Comparison of ENCODE assay signal across 37 cellular contexts in the genomic region with DNA sequence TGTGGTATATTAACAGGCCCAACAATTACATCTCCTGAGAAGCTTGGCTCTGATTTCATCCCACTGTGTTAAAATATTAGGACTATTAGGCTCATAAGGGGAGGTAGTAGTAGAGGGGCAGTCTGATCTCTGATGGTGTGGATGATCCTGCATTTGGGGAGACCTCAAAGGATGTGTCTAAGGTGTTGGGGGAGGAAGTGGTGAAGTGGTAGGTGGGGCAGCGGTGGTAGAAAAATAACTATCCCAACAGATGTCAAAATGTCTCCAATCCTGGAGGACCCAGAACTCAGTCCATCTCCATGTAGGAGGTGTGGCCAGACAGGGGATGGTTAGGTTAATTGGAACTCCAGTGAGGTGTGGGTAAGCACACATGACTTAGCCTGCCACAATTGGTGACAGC. TPM values are rescaled to one million over a fixed set of nuclear protein-coding genes. Genes with fewer than 3 reads are reported as not detected.
"Had no signal": no experiment of that assay in that cellular context is flagged by ENCODE, and none has a peak within 500 bp of the region (broad histone marks: within the 10 kb centered on the region; RNA-seq: fewer than 3 reads in every experiment).

No MANE protein-coding gene starts in this region.

- H3K27me3 Mint-ChIP-seq: activated naive CD4-positive, alpha-beta T cell treated with anti-CD3 and anti-CD28 coated beads, Interleukin-2, amount 50 U/mL, for 24 hours had no signal

- H3K4me1 ChIP-seq: esophagus squamous epithelium, gastroesophageal sphincter, heart right ventricle had no signal

- H3K27me3 ChIP-seq: brain microvascular endothelial cell, gastroesophageal sphincter had no signal

- H3K9me3 ChIP-seq: esophagus squamous epithelium, gastroesophageal sphincter, heart right ventricle had no signal

- H3K27ac Mint-ChIP-seq: activated B cell treated with CpG ODN at 0.5 μM for 24 hours; activated naive CD4-positive, alpha-beta T cell treated with anti-CD3 and anti-CD28 coated beads for 36 hours; activated naive CD4-positive, alpha-beta T cell treated with anti-CD3 and anti-CD28 coated beads, Interleukin-2, amount 50 U/mL, for 24 hours; activated naive CD8-positive, alpha-beta T cell treated with anti-CD3 and anti-CD28 coated beads for 36 hours; activated T-helper 1 cell treated with anti-CD3 and anti-CD28 coated beads, Interleukin-12 subunit alpha, Interleukin-12 subunit beta, Interleukin-2, Interleukin-4 antibody, amounts not matched to agents 30 ng/mL and 10 ng/mL and 1 ng/mL, durations not matched to agents 14 hours and 24 hours and 36 hours; activated T-helper 2 cell treated with anti-CD3 and anti-CD28 coated beads, Interferon-gamma antibody, Interleukin-2, Interleukin-4, amounts not matched to agents 10 μg/mL and 5 μg/mL and 100 μg/mL, durations not matched to agents 14 hours and 24 hours and 36 hours; T-helper 17 cell; T-helper 2 cell treated with Interferon-gamma antibody and Interleukin-4, amounts not matched to agents 5 μg/mL and 100 μg/mL, for 36 hours had no signal

- H3K4me2 ChIP-seq: hepatocyte had no signal

- H3K4me3 ChIP-seq: esophagus squamous epithelium, gastroesophageal sphincter, heart right ventricle, hepatocyte had no signal

- H3K36me3 Mint-ChIP-seq: activated naive CD4-positive, alpha-beta T cell treated with anti-CD3 and anti-CD28 coated beads, Interleukin-2, amount 50 U/mL, for 24 hours had no signal

- ATAC-seq: activated CD4-positive, CD25-positive, alpha-beta regulatory T cell treated with anti-CD3 and anti-CD28 coated beads, Interleukin-2, amount 50 U/mL, for 24 hours; gastroesophageal sphincter; heart right ventricle; T-helper 17 cell had no signal

- H3K79me2 ChIP-seq: hepatocyte had no signal

- H3K27ac ChIP-seq: brain microvascular endothelial cell, epithelial cell of prostate, esophagus squamous epithelium, gastroesophageal sphincter, heart right ventricle, hepatocyte, WERI-Rb-1 had no signal

- H3K9me3 Mint-ChIP-seq: activated B cell treated with CpG ODN at 0.5 μM for 24 hours; activated naive CD4-positive, alpha-beta T cell treated with anti-CD3 and anti-CD28 coated beads for 36 hours; activated naive CD4-positive, alpha-beta T cell treated with anti-CD3 and anti-CD28 coated beads, Interleukin-2, amount 50 U/mL, for 24 hours; activated naive CD8-positive, alpha-beta T cell treated with anti-CD3 and anti-CD28 coated beads for 36 hours; activated T-helper 1 cell treated with anti-CD3 and anti-CD28 coated beads, Interleukin-12 subunit alpha, Interleukin-12 subunit beta, Interleukin-2, Interleukin-4 antibody, amounts not matched to agents 30 ng/mL and 10 ng/mL and 1 ng/mL, durations not matched to agents 14 hours and 24 hours and 36 hours; activated T-helper 2 cell treated with anti-CD3 and anti-CD28 coated beads, Interferon-gamma antibody, Interleukin-2, Interleukin-4, amounts not matched to agents 10 μg/mL and 5 μg/mL and 100 μg/mL, durations not matched to agents 14 hours and 24 hours and 36 hours; T-helper 2 cell treated with Interferon-gamma antibody and Interleukin-4, amounts not matched to agents 5 μg/mL and 100 μg/mL, for 36 hours had no signal

- H3K4me1 Mint-ChIP-seq: activated B cell treated with CpG ODN at 0.5 μM for 24 hours; activated naive CD4-positive, alpha-beta T cell treated with anti-CD3 and anti-CD28 coated beads, Interleukin-2, amount 50 U/mL, for 24 hours had no signal

- DNase-seq: activated B cell treated with CpG ODN at 0.5 μM for 24 hours; activated CD4-positive, alpha-beta T cell treated with anti-CD3 and anti-CD28 coated beads for 48 hours; activated effector memory CD4-positive, alpha-beta T cell treated with anti-CD3 and anti-CD28 coated beads, Interleukin-2, amount 50 U/mL, for 16 hours; activated naive CD4-positive, alpha-beta T cell treated with anti-CD3 and anti-CD28 coated beads for 36 hours; activated naive CD8-positive, alpha-beta T cell treated with anti-CD3 and anti-CD28 coated beads for 36 hours; activated T-cell treated with anti-CD3 and anti-CD28 coated beads, Interleukin-2, amount 50 U/mL, for 1 hour; activated T-cell treated with anti-CD3 and anti-CD28 coated beads, Interleukin-2, amount 50 U/mL, for 48 hours; amniotic stem cell; anterior cingulate cortex; brain microvascular endothelial cell; caudate nucleus; cortex of kidney; dermis blood vessel endothelial cell; effector CD4-positive, alpha-beta T cell; esophagus squamous epithelium; foreskin melanocyte; heart right ventricle; T-helper 1 cell; T-helper 17 cell; T1000; WERI-Rb-1 had no signal

- H3K36me3 ChIP-seq: brain microvascular endothelial cell, esophagus squamous epithelium, gastroesophageal sphincter, heart right ventricle, WERI-Rb-1 had no signal

- H3K4me3 Mint-ChIP-seq: activated B cell treated with CpG ODN at 0.5 μM for 24 hours; activated naive CD4-positive, alpha-beta T cell treated with anti-CD3 and anti-CD28 coated beads for 36 hours; activated naive CD4-positive, alpha-beta T cell treated with anti-CD3 and anti-CD28 coated beads, Interleukin-2, amount 50 U/mL, for 24 hours; activated naive CD8-positive, alpha-beta T cell treated with anti-CD3 and anti-CD28 coated beads for 36 hours; activated T-helper 1 cell treated with anti-CD3 and anti-CD28 coated beads, Interleukin-12 subunit alpha, Interleukin-12 subunit beta, Interleukin-2, Interleukin-4 antibody, amounts not matched to agents 30 ng/mL and 10 ng/mL and 1 ng/mL, durations not matched to agents 14 hours and 24 hours and 36 hours; T-helper 17 cell; T-helper 2 cell treated with Interferon-gamma antibody and Interleukin-4, amounts not matched to agents 5 μg/mL and 100 μg/mL, for 36 hours had no signal

- H2AFZ ChIP-seq: hepatocyte had no signal

RNA-seq across cellular contexts. Expression of a gene that starts 10.4 kb away (rescaled TPM):
- total RNA-seq: activated B cell treated with CpG ODN at 0.5 μM for 24 hours; activated naive CD4-positive, alpha-beta T cell treated with anti-CD3 and anti-CD28 coated beads for 36 hours; activated naive CD8-positive, alpha-beta T cell treated with anti-CD3 and anti-CD28 coated beads for 36 hours; activated T-helper 1 cell treated with anti-CD3 and anti-CD28 coated beads, Interleukin-12 subunit alpha, Interleukin-12 subunit beta, Interleukin-2, Interleukin-4 antibody, amounts not matched to agents 30 ng/mL and 10 ng/mL and 1 ng/mL, durations not matched to agents 14 hours and 24 hours and 36 hours; activated T-helper 2 cell treated with anti-CD3 and anti-CD28 coated beads, Interferon-gamma antibody, Interleukin-2, Interleukin-4, amounts not matched to agents 10 μg/mL and 5 μg/mL and 100 μg/mL, durations not matched to agents 14 hours and 24 hours and 36 hours; astrocyte; chondrocyte; dermis blood vessel endothelial cell; endothelial cell of umbilical vein; esophagus squamous epithelium; fibroblast of lung; fibroblast of villous mesenchyme; gastroesophageal sphincter; glomerular endothelial cell; heart right ventricle; hepatocyte; T-helper 17 cell had no signal
- polyA plus RNA-seq: adipose tissue, endothelial cell of umbilical vein, esophagus, fibroblast of lung, heart right ventricle, hepatocyte had no signal
